Comparison of ENCODE assay signal across 27 cellular contexts in genomic region chr15:48086582-48086981, GRCh38. TPM values are rescaled to one million over a fixed set of nuclear protein-coding genes. Genes with fewer than 3 reads are reported as not detected.
DNase-seq lines count a peak whose midpoint lies in the region; ATAC-seq, FAIRE-seq and TF ChIP-seq lines count a peak whose summit lies in the region.
"Had no signal": no experiment of that assay in that cellular context is flagged by ENCODE, and none has a peak within 500 bp of the region (broad histone marks: within the 10 kb centered on the region; RNA-seq: fewer than 3 reads in every experiment).

No MANE protein-coding gene starts in this region.

- TF ChIP-seq CTCF in A549 (IDR thresholded peaks at IDR 0.05) (no peak), endothelial cell (IDR thresholded peaks at IDR 0.05; ENCODE audit: unreplicated experiment) (no peak)

- H3K27me3 ChIP-seq in small intestine (ENCODE audit: control insufficient read depth in 2 of 2, insufficient read depth in 2 of 2, low read length in 2 of 2): no peaks in the 10 kb centered on the region
- H3K27me3 ChIP-seq: dorsolateral prefrontal cortex, pancreas, uterus had no signal

- no peak overlapping the region for H3K4me2 ChIP-seq in A549

- H3K36me3 Mint-ChIP-seq in endothelial cell (ENCODE audit: low read depth, unreplicated experiment): peaks cover 5% of the 10 kb centered on the region
- H3K36me3 Mint-ChIP-seq in T-helper 2 cell treated with Interferon-gamma antibody and Interleukin-4, amounts not matched to agents 5 μg/mL and 100 μg/mL, for 36 hours (ENCODE audit: low read depth): no peaks in the 10 kb centered on the region
- H3K36me3 Mint-ChIP-seq: activated naive CD4-positive, alpha-beta T cell treated with anti-CD3 and anti-CD28 coated beads, Interleukin-2, amount 10 ng/mL, durations not matched to agents 7 days and 5 days; immature natural killer cell; T-cell had no signal

- H3K9me3 ChIP-seq in A549 (no peaks in the 10 kb centered on the region), small intestine (ENCODE audit: control insufficient read depth, low read depth) (no peaks in the 10 kb centered on the region)
- H3K9me3 ChIP-seq: heart left ventricle, lower lobe of right lung, pancreas, uterus had no signal

- POLR2A ChIA-PET in A549 (lab: Yijun Ruan, JAX): no interaction called here

- CTCF ChIA-PET in A549 (lab: Yijun Ruan, JAX): no interaction called here

- 16% methylated on average over 5 of the region's 5 CpGs for WGBS in A549 (ENCODE audit: missing lambda C conversion rate)
- 52 to 76% (median 76%) methylated on average over 5 of the region's 5 CpGs for WGBS in small intestine, 3 donors

- no peak for TF ChIP-seq POLR2A in A549 (IDR thresholded peaks at IDR 0.05; ENCODE audit: low read length)

- H3K4me3 ChIP-seq in A549 (no peak overlapping the region), small intestine (ENCODE audit: low read depth in 1 of 2, low read length in 2 of 2) (no peak overlapping the region)
- H3K4me3 ChIP-seq: heart left ventricle, lower lobe of right lung, pancreas, skin epidermis, uterus had no signal

- H3K27ac Mint-ChIP-seq in endothelial cell (ENCODE audit: unreplicated experiment): no peak overlapping the region
- H3K27ac Mint-ChIP-seq in T-helper 2 cell treated with Interferon-gamma antibody and Interleukin-4, amounts not matched to agents 5 μg/mL and 100 μg/mL, for 36 hours: no peak overlapping the region
- H3K27ac Mint-ChIP-seq: activated CD8-positive, alpha-beta T cell treated with anti-CD3 and anti-CD28 coated beads for 36 hours; activated naive CD4-positive, alpha-beta T cell treated with anti-CD3 and anti-CD28 coated beads, Interleukin-2, amount 10 ng/mL, durations not matched to agents 7 days and 5 days; CD8-positive, alpha-beta memory T cell; immature natural killer cell; T-cell had no signal

- no peak overlapping the region for H3K4me3 Mint-ChIP-seq in endothelial cell (ENCODE audit: unreplicated experiment)
- no peak overlapping the region for H3K4me3 Mint-ChIP-seq in T-helper 2 cell treated with Interferon-gamma antibody and Interleukin-4, amounts not matched to agents 5 μg/mL and 100 μg/mL, for 36 hours
- H3K4me3 Mint-ChIP-seq: activated CD8-positive, alpha-beta T cell treated with anti-CD3 and anti-CD28 coated beads for 36 hours; activated naive CD4-positive, alpha-beta T cell treated with anti-CD3 and anti-CD28 coated beads, Interleukin-2, amount 10 ng/mL, durations not matched to agents 7 days and 5 days; activated T-cell treated with anti-CD3 and anti-CD28 coated beads, Interleukin-2, amount 50 U/mL, for 4 hours; CD8-positive, alpha-beta memory T cell; immature natural killer cell; T-cell had no signal

- H3K36me3 ChIP-seq in small intestine (ENCODE audit: control insufficient read depth in 2 of 2, insufficient read depth in 2 of 2, low read length in 2 of 2): no peaks in the 10 kb centered on the region
- H3K36me3 ChIP-seq: heart left ventricle, lower lobe of right lung, pancreas, uterus had no signal

- DNase-seq in A549 (ENCODE audit: low read depth in 1 of 2, low spot score in 1 of 2) (no peak), GM04504 (ENCODE audit: low read depth) (peak; percentile 38), amniotic epithelial cell (ENCODE audit: low read depth) (peak; percentile 17), fibroblast of the conjunctiva (ENCODE audit: low read depth) (peak; percentile 6), endothelial cell (ENCODE audit: low spot score) (no peak), small intestine (no peak), superior temporal gyrus (ENCODE audit: extremely low spot score) (no peak)
- no peak for DNase-seq in T-helper 2 cell treated with Interferon-gamma antibody and Interleukin-4, amounts not matched to agents 5 μg/mL and 100 μg/mL, for 36 hours (ENCODE audit: low spot score)
- DNase-seq: activated CD8-positive, alpha-beta T cell treated with anti-CD3 and anti-CD28 coated beads for 36 hours; activated naive CD4-positive, alpha-beta T cell treated with anti-CD3 and anti-CD28 coated beads, Interleukin-2, amount 10 ng/mL, durations not matched to agents 7 days and 5 days; activated T-cell treated with anti-CD3 and anti-CD28 coated beads, Interleukin-2, amount 50 U/mL, for 4 hours; CD8-positive, alpha-beta memory T cell; immature natural killer cell; lower lobe of right lung; NCI-H2029; NCI-H510A; pancreas; stimulated activated CD4-positive, alpha-beta T cell treated with anti-CD3 and anti-CD28 coated beads, Interleukin-4, amount 100 ng/mL, for 24 hours; T-cell; uterus had no signal

- TF ChIP-seq RAD21 in A549 (conservative IDR thresholded peaks at IDR 0.05 in 1 of 2, IDR thresholded peaks at IDR 0.05 in 1 of 2): no peak

- no peak for TF ChIP-seq EP300 in A549 (IDR thresholded peaks at IDR 0.05)

- FAIRE-seq in A549 (lab: Jason Lieb, UNC): no peak
- FAIRE-seq in small intestine (lab: Jason Lieb, UNC): no peak
- FAIRE-seq: bronchial epithelial cell, GM19239, pancreas had no signal

- H3K4me1 ChIP-seq in A549: no peaks in the 10 kb centered on the region
- H3K4me1 ChIP-seq in small intestine (ENCODE audit: control insufficient read depth in 2 of 2, insufficient read depth in 1 of 2, low read depth in 1 of 2, low read length in 1 of 2): no peaks in the 10 kb centered on the region
- H3K4me1 ChIP-seq: heart left ventricle, lower lobe of right lung, pancreas, uterus had no signal

- H3K4me1 Mint-ChIP-seq in endothelial cell (ENCODE audit: unreplicated experiment): no peaks in the 10 kb centered on the region
- no peaks in the 10 kb centered on the region for H3K4me1 Mint-ChIP-seq in T-helper 2 cell treated with Interferon-gamma antibody and Interleukin-4, amounts not matched to agents 5 μg/mL and 100 μg/mL, for 36 hours (ENCODE audit: low read depth)
- H3K4me1 Mint-ChIP-seq: activated naive CD4-positive, alpha-beta T cell treated with anti-CD3 and anti-CD28 coated beads, Interleukin-2, amount 10 ng/mL, durations not matched to agents 7 days and 5 days; CD8-positive, alpha-beta memory T cell; immature natural killer cell; T-cell had no signal

- H3K27ac ChIP-seq in A549 (no peak overlapping the region), small intestine (ENCODE audit: low read depth in 1 of 2, low read length in 1 of 2) (no peak overlapping the region)
- H3K27ac ChIP-seq: dorsolateral prefrontal cortex, heart left ventricle, lower lobe of right lung, pancreas, uterus had no signal

- H3K27me3 Mint-ChIP-seq in endothelial cell (ENCODE audit: unreplicated experiment): no peaks in the 10 kb centered on the region
- peaks cover 8% of the 10 kb centered on the region for H3K27me3 Mint-ChIP-seq in T-helper 2 cell treated with Interferon-gamma antibody and Interleukin-4, amounts not matched to agents 5 μg/mL and 100 μg/mL, for 36 hours (ENCODE audit: low read depth)
- H3K27me3 Mint-ChIP-seq: activated CD8-positive, alpha-beta T cell treated with anti-CD3 and anti-CD28 coated beads for 36 hours; activated naive CD4-positive, alpha-beta T cell treated with anti-CD3 and anti-CD28 coated beads, Interleukin-2, amount 10 ng/mL, durations not matched to agents 7 days and 5 days had no signal

- no peak for ATAC-seq in A549
- ATAC-seq: activated CD8-positive, alpha-beta T cell treated with anti-CD3 and anti-CD28 coated beads for 36 hours; activated T-cell treated with anti-CD3 and anti-CD28 coated beads, Interleukin-2, amount 50 U/mL, for 4 hours; T-cell had no signal

- H3K9me3 Mint-ChIP-seq in endothelial cell (ENCODE audit: unreplicated experiment): peaks cover 5% of the 10 kb centered on the region
- no peaks in the 10 kb centered on the region for H3K9me3 Mint-ChIP-seq in T-helper 2 cell treated with Interferon-gamma antibody and Interleukin-4, amounts not matched to agents 5 μg/mL and 100 μg/mL, for 36 hours
- H3K9me3 Mint-ChIP-seq: activated CD8-positive, alpha-beta T cell treated with anti-CD3 and anti-CD28 coated beads for 36 hours; activated naive CD4-positive, alpha-beta T cell treated with anti-CD3 and anti-CD28 coated beads, Interleukin-2, amount 10 ng/mL, durations not matched to agents 7 days and 5 days; activated T-cell treated with anti-CD3 and anti-CD28 coated beads, Interleukin-2, amount 50 U/mL, for 4 hours; T-cell had no signal

TF ChIP-seq in A549, 52 proteins besides CTCF, POLR2A, EP300 and RAD21:
- TF ChIP-seq TP53 (CRISPR knock-in tag; IDR thresholded peaks at IDR 0.05) (no peak), NPAS2 (CRISPR knock-in tag; IDR thresholded peaks at IDR 0.05; ENCODE audit: borderline replicate concordance) (no peak), MAFK (IDR thresholded peaks at IDR 0.05; ENCODE audit: partially characterized antibody) (peak; percentile 87), ZSCAN20 (CRISPR knock-in tag; IDR thresholded peaks at IDR 0.05) (no peak)
TF ChIP-seq in A549: peak in this region for 1.

RNA-seq across cellular contexts. Expression of gene SLC24A5, which starts 34.2 kb away (rescaled TPM):
- polyA plus RNA-seq in A549 (2011; rRNA removed) (0.05 TPM in 1 of 2 replicates, not detected in the other), A549 (2017; fragmentation: RNase III; extraction: RNeasy Plus Mini Kit Qiagen cat#74134 plus additional on column Dnase treatment) (not detected in 3 replicates), small intestine (under 1 TPM in 1 of 3 donors, not detected in 2; 0.03 TPM)
- not detected in 2 replicates for polyA plus RNA-seq in A549 (2012; cell fraction: cytosol; rRNA removed)
- not detected in 2 replicates for polyA plus RNA-seq in A549 (2012; cell fraction: nucleus; rRNA removed)
- not detected in 2 replicates for polyA minus RNA-seq in A549 (2011; rRNA and poly(A)+ RNA removed)
- not detected for total RNA-seq in endothelial cell (ENCODE audit: unreplicated experiment)
- total RNA-seq: activated CD8-positive, alpha-beta T cell treated with anti-CD3 and anti-CD28 coated beads for 36 hours; activated T-cell treated with anti-CD3 and anti-CD28 coated beads, Interleukin-2, amount 50 U/mL, for 4 hours; bronchial epithelial cell; CD8-positive, alpha-beta memory T cell; epithelial cell of proximal tubule; heart left ventricle; lower lobe of right lung; pancreas; subcutaneous adipose tissue; T-cell had no signal
- polyA plus RNA-seq: CD8-positive, alpha-beta memory T cell; heart left ventricle; immature natural killer cell had no signal

Comparison
In these comparisons a context has a peak if more than half of its experiments do, and no peak if none do; other contexts are left out.
1. DNase-seq: peak in GM04504 (single experiment), amniotic epithelial cell (single experiment) and fibroblast of the conjunctiva (single experiment); none in A549 (0 of 2), endothelial cell (single experiment), small intestine (single experiment), superior temporal gyrus (single experiment) and T-helper 2 cell treated with Interferon-gamma antibody and Interleukin-4, amounts not matched to agents 5 μg/mL and 100 μg/mL, for 36 hours (single experiment).